In genomic region chr7:121429803-121430202, GRCh38 we compare ENCODE assay signal across 20 cellular contexts.
"Had no signal": no experiment of that assay in that cellular context is flagged by ENCODE, and none has a peak within 500 bp of the region (broad histone marks: within the 10 kb centered on the region; RNA-seq: fewer than 3 reads in every experiment).

No MANE protein-coding gene starts in this region.

- DNase-seq: cerebellar nuclear complex; colonic mucosa; dermis blood vessel endothelial cell; glutamatergic neuron; left colon; left ventricle myocardium superior; mesendoderm; naive thymus-derived CD8-positive, alpha-beta T cell; right cardiac atrium; stimulated activated CD4-positive, alpha-beta T cell treated with anti-CD3 and anti-CD28 coated beads, Interleukin-15, amount 100 ng/mL, for 24 hours; stimulated activated CD4-positive, alpha-beta T cell treated with anti-CD3 and anti-CD28 coated beads, Interleukin-1b, Interleukin-23, amount 100 ng/mL, for 48 hours; stimulated activated CD4-positive, alpha-beta T cell treated with anti-CD3 and anti-CD28 coated beads, Interleukin-4, amount 100 ng/mL, for 24 hours; transverse colon had no signal

- H3K9me3 Mint-ChIP-seq: naive thymus-derived CD8-positive, alpha-beta T cell had no signal

- H3K4me3 ChIP-seq: colonic mucosa, gastroesophageal sphincter, lung, transverse colon had no signal

- H3K4me3 Mint-ChIP-seq: naive thymus-derived CD8-positive, alpha-beta T cell; stimulated activated memory B cell treated with anti-CD40 and anti-IgM and Interleukin-4, amounts not matched to agents 10 μg/mL and 1 μg/mL and 100 μg/mL, for 72 hours; stimulated activated naive CD8-positive, alpha-beta T cell treated with anti-CD3 and anti-CD28 coated beads, Interleukin-15, Interleukin-2, amounts not matched to agents 100 ng/mL and 50 ng/mL, for 24 hours had no signal

- H3K27me3 ChIP-seq: colonic mucosa, gastroesophageal sphincter, neutrophil, transverse colon had no signal

- ATAC-seq: gastroesophageal sphincter; left colon; left ventricle myocardium superior; naive thymus-derived CD8-positive, alpha-beta T cell; right cardiac atrium; stimulated activated memory B cell treated with anti-CD40 and anti-IgM and Interleukin-4, amounts not matched to agents 10 μg/mL and 1 μg/mL and 100 μg/mL, for 72 hours had no signal

- H3K9me3 ChIP-seq: colonic mucosa, gastroesophageal sphincter, neutrophil, transverse colon had no signal

- H3K27ac ChIP-seq: colonic mucosa, gastroesophageal sphincter, neutrophil, transverse colon had no signal

- H3K4me1 ChIP-seq: colonic mucosa, gastroesophageal sphincter, transverse colon had no signal

- H3K27ac Mint-ChIP-seq: naive thymus-derived CD8-positive, alpha-beta T cell; stimulated activated memory B cell treated with anti-CD40 and anti-IgM and Interleukin-4, amounts not matched to agents 10 μg/mL and 1 μg/mL and 100 μg/mL, for 72 hours; stimulated activated naive CD8-positive, alpha-beta T cell treated with anti-CD3 and anti-CD28 coated beads, Interleukin-15, Interleukin-2, amounts not matched to agents 100 ng/mL and 50 ng/mL, for 24 hours had no signal

- H3K36me3 Mint-ChIP-seq: naive thymus-derived CD8-positive, alpha-beta T cell had no signal

- FAIRE-seq: keratinocyte, urothelium cell line had no signal

- H3K36me3 ChIP-seq: colonic mucosa, gastroesophageal sphincter, neutrophil, transverse colon had no signal

- H3K27me3 Mint-ChIP-seq: stimulated activated memory B cell treated with anti-CD40 and anti-IgM and Interleukin-4, amounts not matched to agents 10 μg/mL and 1 μg/mL and 100 μg/mL, for 72 hours had no signal
